In the genomic region with DNA sequence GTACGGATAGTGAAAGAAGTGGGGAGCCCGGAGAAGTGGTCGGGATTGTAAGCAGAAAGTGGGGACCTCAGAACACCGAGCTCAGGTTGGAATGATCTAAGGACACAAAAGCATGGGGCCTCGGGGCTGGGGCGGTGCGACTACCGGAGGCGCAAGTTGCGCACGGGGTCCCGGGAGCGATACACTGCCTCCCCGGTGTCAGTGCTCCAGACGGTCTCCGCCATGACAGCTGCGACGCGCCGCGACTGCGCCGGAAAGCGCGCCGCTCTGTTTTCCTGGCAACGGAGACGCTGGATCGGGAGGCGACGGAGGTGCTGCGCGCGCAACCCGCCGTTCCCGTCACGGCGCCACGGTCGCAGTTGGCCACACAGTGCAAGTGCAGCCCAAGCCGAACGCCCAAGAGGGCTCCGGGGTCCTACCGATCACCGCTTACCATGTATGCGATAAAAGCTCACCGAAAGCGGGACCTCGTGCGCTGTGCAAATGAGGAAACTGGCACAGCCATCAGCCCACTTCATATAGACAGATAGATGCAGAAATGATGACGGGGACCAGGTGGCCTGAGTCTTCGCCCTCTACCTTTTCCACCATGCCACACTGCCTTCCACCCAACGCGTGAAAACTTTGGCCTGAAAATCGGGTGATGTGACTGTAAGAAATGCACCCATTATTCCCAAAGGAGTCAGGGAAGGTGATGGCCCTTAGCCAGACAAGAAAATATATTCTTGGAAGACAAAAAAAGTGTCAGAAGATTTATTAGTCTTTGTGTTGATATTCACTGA, we compare ENCODE assay signal across 1 cellular context.
TF ChIP-seq lines count a peak whose summit lies in the region.

MKS1 (minus strand) TSS at position 249 of the 782 bp plus-strand sequence; CDS start at position 224, 25 bp downstream.

TF ChIP-seq in HepG2, 621 proteins besides CTCF, POLR2A, EP300 and RAD21 (continued from another document and continues in another):
- TF ChIP-seq, protein P1, sequence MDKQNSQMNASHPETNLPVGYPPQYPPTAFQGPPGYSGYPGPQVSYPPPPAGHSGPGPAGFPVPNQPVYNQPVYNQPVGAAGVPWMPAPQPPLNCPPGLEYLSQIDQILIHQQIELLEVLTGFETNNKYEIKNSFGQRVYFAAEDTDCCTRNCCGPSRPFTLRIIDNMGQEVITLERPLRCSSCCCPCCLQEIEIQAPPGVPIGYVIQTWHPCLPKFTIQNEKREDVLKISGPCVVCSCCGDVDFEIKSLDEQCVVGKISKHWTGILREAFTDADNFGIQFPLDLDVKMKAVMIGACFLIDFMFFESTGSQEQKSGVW (CRISPR knock-in tag; IDR thresholded peaks at IDR 0.05; ENCODE audit: borderline replicate concordance): no peak; the same call in 1 of the 2 replicates
- TF ChIP-seq, protein P2, sequence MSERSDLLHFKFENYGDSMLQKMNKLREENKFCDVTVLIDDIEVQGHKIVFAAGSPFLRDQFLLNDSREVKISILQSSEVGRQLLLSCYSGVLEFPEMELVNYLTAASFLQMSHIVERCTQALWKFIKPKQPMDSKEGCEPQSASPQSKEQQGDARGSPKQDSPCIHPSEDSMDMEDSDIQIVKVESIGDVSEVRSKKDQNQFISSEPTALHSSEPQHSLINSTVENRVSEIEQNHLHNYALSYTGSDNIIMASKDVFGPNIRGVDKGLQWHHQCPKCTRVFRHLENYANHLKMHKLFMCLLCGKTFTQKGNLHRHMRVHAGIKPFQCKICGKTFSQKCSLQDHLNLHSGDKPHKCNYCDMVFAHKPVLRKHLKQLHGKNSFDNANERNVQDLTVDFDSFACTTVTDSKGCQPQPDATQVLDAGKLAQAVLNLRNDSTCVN (CRISPR knock-in tag; IDR thresholded peaks at IDR 0.05; ENCODE audit: borderline replicate concordance): peak; percentile 73
- TF ChIP-seq, protein P3, sequence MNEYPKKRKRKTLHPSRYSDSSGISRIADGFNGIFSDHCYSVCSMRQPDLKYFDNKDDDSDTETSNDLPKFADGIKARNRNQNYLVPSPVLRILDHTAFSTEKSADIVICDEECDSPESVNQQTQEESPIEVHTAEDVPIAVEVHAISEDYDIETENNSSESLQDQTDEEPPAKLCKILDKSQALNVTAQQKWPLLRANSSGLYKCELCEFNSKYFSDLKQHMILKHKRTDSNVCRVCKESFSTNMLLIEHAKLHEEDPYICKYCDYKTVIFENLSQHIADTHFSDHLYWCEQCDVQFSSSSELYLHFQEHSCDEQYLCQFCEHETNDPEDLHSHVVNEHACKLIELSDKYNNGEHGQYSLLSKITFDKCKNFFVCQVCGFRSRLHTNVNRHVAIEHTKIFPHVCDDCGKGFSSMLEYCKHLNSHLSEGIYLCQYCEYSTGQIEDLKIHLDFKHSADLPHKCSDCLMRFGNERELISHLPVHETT (CRISPR knock-in tag; conservative IDR thresholded peaks at IDR 0.05): peak; percentile 85; the same call in 1 of the 2 replicates
- TF ChIP-seq MNT (IDR thresholded peaks at IDR 0.05): peak; percentile 57; the same call in 1 of the 2 replicates
- peak; percentile 82 for TF ChIP-seq ELF1 (CRISPR knock-in tag; IDR thresholded peaks at IDR 0.05)
- TF ChIP-seq, protein P4, sequence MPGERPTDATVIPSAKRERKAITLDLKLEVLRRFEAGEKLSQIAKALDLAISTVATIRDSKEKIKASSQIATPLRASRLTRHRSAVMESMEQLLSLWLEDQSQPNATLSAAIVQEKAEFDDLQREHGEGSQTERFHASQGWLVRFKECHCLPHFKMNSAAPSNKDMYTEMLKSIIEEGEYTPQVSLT (CRISPR knock-in tag; IDR thresholded peaks at IDR 0.05; ENCODE audit: borderline replicate concordance, low read depth): no peak
- TF ChIP-seq ZNF335 (CRISPR knock-in tag; IDR thresholded peaks at IDR 0.05): no peak; the same call in none of the 2 replicates
- peak; percentile 81 for TF ChIP-seq NRL (CRISPR knock-in tag; IDR thresholded peaks at IDR 0.05; ENCODE audit: borderline replicate concordance)
- TF ChIP-seq BCL6 (CRISPR knock-in tag; IDR thresholded peaks at IDR 0.05): no peak; the same call in 1 of the 2 replicates
- no peak; the same call in none of the 2 replicates for TF ChIP-seq ZNF572 (CRISPR knock-in tag; IDR thresholded peaks at IDR 0.05)
- TF ChIP-seq MLXIP (CRISPR knock-in tag; IDR thresholded peaks at IDR 0.05; ENCODE audit: borderline replicate concordance): no peak; the same call in 1 of the 2 replicates
- TF ChIP-seq CENPT (CRISPR knock-in tag; IDR thresholded peaks at IDR 0.05; ENCODE audit: low read depth): 0 out of 2 replicates have a peak, but pooled peaks have one; percentile 45
- TF ChIP-seq HDAC6 (IDR thresholded peaks at IDR 0.05; ENCODE audit: low read depth, low read length): no peak
- TF ChIP-seq ZNF460 (CRISPR knock-in tag; IDR thresholded peaks at IDR 0.05; ENCODE audit: borderline replicate concordance): peak; percentile 27; the same call in 1 of the 2 replicates
- TF ChIP-seq CHD4 (IDR thresholded peaks at IDR 0.05; ENCODE audit: borderline replicate concordance, low read length): no peak
- peak; percentile 95 for TF ChIP-seq ZNF788 (CRISPR knock-in tag; IDR thresholded peaks at IDR 0.05; ENCODE audit: borderline replicate concordance)
- TF ChIP-seq NKX3-1 (CRISPR knock-in tag; IDR thresholded peaks at IDR 0.05): peak; percentile 91
- TF ChIP-seq, protein P5, sequence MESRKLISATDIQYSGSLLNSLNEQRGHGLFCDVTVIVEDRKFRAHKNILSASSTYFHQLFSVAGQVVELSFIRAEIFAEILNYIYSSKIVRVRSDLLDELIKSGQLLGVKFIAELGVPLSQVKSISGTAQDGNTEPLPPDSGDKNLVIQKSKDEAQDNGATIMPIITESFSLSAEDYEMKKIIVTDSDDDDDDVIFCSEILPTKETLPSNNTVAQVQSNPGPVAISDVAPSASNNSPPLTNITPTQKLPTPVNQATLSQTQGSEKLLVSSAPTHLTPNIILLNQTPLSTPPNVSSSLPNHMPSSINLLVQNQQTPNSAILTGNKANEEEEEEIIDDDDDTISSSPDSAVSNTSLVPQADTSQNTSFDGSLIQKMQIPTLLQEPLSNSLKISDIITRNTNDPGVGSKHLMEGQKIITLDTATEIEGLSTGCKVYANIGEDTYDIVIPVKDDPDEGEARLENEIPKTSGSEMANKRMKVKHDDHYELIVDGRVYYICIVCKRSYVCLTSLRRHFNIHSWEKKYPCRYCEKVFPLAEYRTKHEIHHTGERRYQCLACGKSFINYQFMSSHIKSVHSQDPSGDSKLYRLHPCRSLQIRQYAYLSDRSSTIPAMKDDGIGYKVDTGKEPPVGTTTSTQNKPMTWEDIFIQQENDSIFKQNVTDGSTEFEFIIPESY (CRISPR knock-in tag; IDR thresholded peaks at IDR 0.05): no peak; the same call in none of the 2 replicates
- TF ChIP-seq STAT5B (CRISPR knock-in tag; IDR thresholded peaks at IDR 0.05): no peak
- peak; percentile 62; the same call in 1 of the 2 replicates for TF ChIP-seq ZNF609 (CRISPR knock-in tag; IDR thresholded peaks at IDR 0.05; ENCODE audit: borderline replicate concordance)
- TF ChIP-seq RFXAP (CRISPR knock-in tag; IDR thresholded peaks at IDR 0.05; ENCODE audit: borderline replicate concordance): peak; percentile 88
- TF ChIP-seq RFX1 (IDR thresholded peaks at IDR 0.05): peak; percentile 90
- no peak for TF ChIP-seq RORA (CRISPR knock-in tag; IDR thresholded peaks at IDR 0.05)
- TF ChIP-seq AKAP8 (CRISPR knock-in tag; IDR thresholded peaks at IDR 0.05): 0 out of 2 replicates have a peak, but pooled peaks have one; percentile 57
- no peak for TF ChIP-seq IKZF1 (IDR thresholded peaks at IDR 0.05)
- TF ChIP-seq KDM2A (CRISPR knock-in tag; IDR thresholded peaks at IDR 0.05; ENCODE audit: borderline replicate concordance, low read depth): peak; percentile 91
- TF ChIP-seq KDM3A (CRISPR knock-in tag; IDR thresholded peaks at IDR 0.05; ENCODE audit: low read depth): peak; percentile 78
- no peak; the same call in none of the 2 replicates for TF ChIP-seq SOX5 (CRISPR knock-in tag; IDR thresholded peaks at IDR 0.05; ENCODE audit: borderline replicate concordance)
- no peak for TF ChIP-seq ZC3H4 (CRISPR knock-in tag; IDR thresholded peaks at IDR 0.05; ENCODE audit: borderline replicate concordance)
- peak; percentile 95 for TF ChIP-seq ZFP91 (CRISPR knock-in tag; IDR thresholded peaks at IDR 0.05; ENCODE audit: borderline replicate concordance)
- TF ChIP-seq AHR (CRISPR knock-in tag; IDR thresholded peaks at IDR 0.05): no peak; the same call in 1 of the 2 replicates
- TF ChIP-seq TAF1 (CRISPR knock-in tag; IDR thresholded peaks at IDR 0.05): peak; percentile 98
- no peak for TF ChIP-seq ZNF558 (CRISPR knock-in tag; IDR thresholded peaks at IDR 0.05; ENCODE audit: borderline replicate concordance)
- TF ChIP-seq ZFP37 (CRISPR knock-in tag; IDR thresholded peaks at IDR 0.05; ENCODE audit: borderline replicate concordance): 0 out of 2 replicates have a peak, but pooled peaks have one; percentile 24
- no peak for TF ChIP-seq SP140L (CRISPR knock-in tag; IDR thresholded peaks at IDR 0.05; ENCODE audit: borderline replicate concordance)
- peak; percentile 56; the same call in 1 of the 2 replicates for TF ChIP-seq ZNF790 (CRISPR knock-in tag; IDR thresholded peaks at IDR 0.05; ENCODE audit: borderline replicate concordance)
- no peak for TF ChIP-seq MAZ (IDR thresholded peaks at IDR 0.05; ENCODE audit: borderline replicate concordance, low read depth, low read length)
- peak; percentile 75; the same call in 1 of the 2 replicates for TF ChIP-seq MAZ (CRISPR knock-in tag; IDR thresholded peaks at IDR 0.05; ENCODE audit: low read depth)
- TF ChIP-seq HES4 (CRISPR knock-in tag; IDR thresholded peaks at IDR 0.05; ENCODE audit: borderline replicate concordance): peak; percentile 45; the same call in 1 of the 2 replicates
- TF ChIP-seq ZNF3 (CRISPR knock-in tag; IDR thresholded peaks at IDR 0.05): no peak
